27 cellular contexts compared by ENCODE assay signal in the genomic region with DNA sequence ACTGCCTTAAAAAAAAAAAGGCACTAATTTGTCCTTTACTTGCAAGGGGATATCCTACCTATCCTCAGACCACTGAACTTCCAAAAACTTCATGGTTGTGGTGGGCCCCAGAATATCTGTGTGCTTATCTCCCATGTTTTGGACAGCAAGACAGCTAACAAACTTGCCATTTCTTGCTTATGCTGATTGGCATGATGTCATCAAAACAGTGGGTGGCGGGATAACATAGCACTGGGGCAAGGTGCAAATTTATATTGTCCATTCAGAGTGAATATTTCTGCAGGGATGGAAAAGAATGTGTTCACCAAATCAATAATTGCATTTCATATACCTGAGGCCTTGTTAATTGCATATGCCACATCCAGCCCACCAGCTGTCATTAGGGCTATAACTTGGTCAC.
"Had no signal": no experiment of that assay in that cellular context is flagged by ENCODE, and none has a peak within 500 bp of the region (broad histone marks: within the 10 kb centered on the region; RNA-seq: fewer than 3 reads in every experiment).

No MANE protein-coding gene starts in this region.

- FAIRE-seq: colon, endometrium, endothelial cell of umbilical vein, frontal cortex had no signal

- H3K4me3 ChIP-seq: colonic mucosa, coronary artery, dorsolateral prefrontal cortex, esophagus muscularis mucosa, esophagus squamous epithelium, gastrocnemius medialis, gastroesophageal sphincter, heart left ventricle, heart right ventricle had no signal

- H3K9me3 ChIP-seq: colonic mucosa, esophagus muscularis mucosa, esophagus squamous epithelium, gastrocnemius medialis, gastroesophageal sphincter, heart left ventricle, heart right ventricle had no signal

- DNase-seq: colonic mucosa; cortex of kidney; dermis blood vessel endothelial cell; dorsolateral prefrontal cortex; effector CD4-positive, alpha-beta T cell; effector CD8-positive, alpha-beta T cell; effector memory CD4-positive, alpha-beta T cell; effector memory CD8-positive, alpha-beta T cell; endodermal cell; erythroblast; esophagus squamous epithelium; foreskin melanocyte; gastrocnemius medialis; glutamatergic neuron; head of caudate nucleus; heart left ventricle; heart right ventricle had no signal

- ATAC-seq: effector memory CD8-positive, alpha-beta T cell; esophagus mucosa; gastrocnemius medialis; gastroesophageal sphincter; heart left ventricle; heart right ventricle had no signal

- H3K27me3 ChIP-seq: colonic mucosa, dorsolateral prefrontal cortex, esophagus muscularis mucosa, esophagus squamous epithelium, gastrocnemius medialis, gastroesophageal sphincter, heart left ventricle, heart right ventricle had no signal

- H3K4me1 ChIP-seq: colonic mucosa had no signal

- H3K27ac ChIP-seq: colonic mucosa, coronary artery, epithelial cell of prostate, esophagus muscularis mucosa, esophagus squamous epithelium, foreskin keratinocyte, gastrocnemius medialis, gastroesophageal sphincter, heart left ventricle, heart right ventricle had no signal

- H3K36me3 ChIP-seq: colonic mucosa, gastrocnemius medialis had no signal
